Comparison of ENCODE assay signal across 17 cellular contexts in genomic region chr5:55929020-55929799, GRCh38.
"Had no signal": no experiment of that assay in that cellular context is flagged by ENCODE, and none has a peak within 500 bp of the region (broad histone marks: within the 10 kb centered on the region; RNA-seq: fewer than 3 reads in every experiment).

No MANE protein-coding gene starts in this region.

- H3K27ac Mint-ChIP-seq: activated naive CD8-positive, alpha-beta T cell had no signal

- DNase-seq: activated CD4-positive, alpha-beta T cell treated with anti-CD3 and anti-CD28 coated beads for 1 hour; activated CD4-positive, alpha-beta T cell treated with anti-CD3 and anti-CD28 coated beads, Interleukin-2, amount 50 U/mL, for 48 hours; amniotic stem cell; dermis blood vessel endothelial cell; effector memory CD4-positive, alpha-beta T cell; esophagus squamous epithelium; heart right ventricle; kidney glomerular epithelial cell; mesendoderm; naive thymus-derived CD4-positive, alpha-beta T cell; stimulated activated CD4-positive, alpha-beta T cell treated with anti-CD3 and anti-CD28 coated beads, Interleukin-4, amount 100 ng/mL, for 1 hour; T-helper 2 cell; WERI-Rb-1 had no signal

- H3K9me3 ChIP-seq: esophagus squamous epithelium, heart right ventricle had no signal

- H3K9ac ChIP-seq: parathyroid adenoma had no signal

- H3K4me2 ChIP-seq: smooth muscle cell had no signal

- H3K36me3 ChIP-seq: heart right ventricle, WERI-Rb-1 had no signal

- H3K4me3 ChIP-seq: esophagus squamous epithelium, heart right ventricle, smooth muscle cell had no signal

- ATAC-seq: heart right ventricle; naive thymus-derived CD4-positive, alpha-beta T cell; sciatic nerve had no signal

- H3K27ac ChIP-seq: esophagus squamous epithelium, heart right ventricle, parathyroid adenoma, WERI-Rb-1 had no signal

- H3K27me3 ChIP-seq: esophagus squamous epithelium, heart right ventricle had no signal

- H2AFZ ChIP-seq: parathyroid adenoma had no signal

- H3K4me3 Mint-ChIP-seq: activated naive CD8-positive, alpha-beta T cell; naive thymus-derived CD4-positive, alpha-beta T cell had no signal

- H3K27me3 Mint-ChIP-seq: activated naive CD8-positive, alpha-beta T cell; naive thymus-derived CD4-positive, alpha-beta T cell had no signal

- H3K79me2 ChIP-seq: parathyroid adenoma had no signal

- H3K4me1 ChIP-seq: esophagus squamous epithelium had no signal

- H3K36me3 Mint-ChIP-seq: activated naive CD8-positive, alpha-beta T cell had no signal
